In the genomic region with DNA sequence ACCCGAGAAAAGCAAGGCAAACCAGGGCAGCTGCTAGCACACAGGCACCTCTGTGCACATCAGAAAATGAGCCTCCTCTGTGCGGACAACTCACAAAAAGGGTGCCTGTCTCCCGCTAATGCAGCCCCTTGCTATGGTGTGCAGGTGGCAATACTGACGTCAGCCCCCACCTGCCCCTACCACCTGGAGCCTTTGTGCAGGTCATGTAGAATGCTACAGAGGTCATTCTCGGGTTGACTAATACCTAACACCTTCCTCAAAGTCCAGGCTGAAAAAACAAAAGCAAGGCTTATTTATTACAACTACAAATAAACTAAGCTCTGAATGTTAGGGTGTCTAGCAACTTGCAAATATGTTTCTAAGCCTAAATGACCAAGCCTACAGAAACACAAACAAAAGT, we compare ENCODE assay signal across 13 cellular contexts. TPM values are rescaled to one million over a fixed set of nuclear protein-coding genes. Genes with fewer than 3 reads are reported as not detected.
DNase-seq lines count a peak whose midpoint lies in the region; ATAC-seq and TF ChIP-seq lines count a peak whose summit lies in the region.
"Had no signal": no experiment of that assay in that cellular context is flagged by ENCODE, and none has a peak within 500 bp of the region (broad histone marks: within the 10 kb centered on the region; RNA-seq: fewer than 3 reads in every experiment).

No MANE protein-coding gene starts in this region.

- 94 to 98% methylated on average over 5 of the region's 5 CpGs for WGBS in testis, 2 donors

- POLR2A ChIA-PET in activated CD8-positive, alpha-beta T cell treated with anti-CD3 and anti-CD28 coated beads for 36 hours (lab: Charles Lee), result interaction anchor here (0.5 to 1.8 kb wide), 5 partner anchors 9 to 270 kb away, joined by 3 to 5 read pairs (median 3); no protein-coding TSS in a partner anchor
- POLR2A ChIA-PET in activated CD8-positive, alpha-beta T cell treated with anti-CD3 and anti-CD28 coated beads, Interleukin-2, amount 10 ng/mL, durations not matched to agents 7 days and 5 days (lab: Charles Lee), result interaction anchor here (0.6 kb wide), 1 partner anchor 41 kb away, joined by 3 read pairs; no protein-coding TSS in a partner anchor

- no peak for TF ChIP-seq POLR2A in testis (IDR thresholded peaks at IDR 0.05)

- H3K9me3 Mint-ChIP-seq in activated CD8-positive, alpha-beta T cell treated with anti-CD3 and anti-CD28 coated beads for 36 hours, result no peaks in the 10 kb centered on the region
- no peaks in the 10 kb centered on the region for H3K9me3 Mint-ChIP-seq in activated CD8-positive, alpha-beta T cell treated with anti-CD3 and anti-CD28 coated beads, Interleukin-2, amount 10 ng/mL, durations not matched to agents 7 days and 5 days (ENCODE audit: insufficient read depth)
- peaks cover 4% of the 10 kb centered on the region for H3K9me3 Mint-ChIP-seq in progenitor cell of endocrine pancreas (ENCODE audit: low read depth)

- no peak overlapping the region for H3K4me3 ChIP-seq in testis
- H3K4me3 ChIP-seq: stomach had no signal

- no peak for ATAC-seq in activated CD8-positive, alpha-beta T cell treated with anti-CD3 and anti-CD28 coated beads for 36 hours
- no peak for ATAC-seq in activated CD8-positive, alpha-beta T cell treated with anti-CD3 and anti-CD28 coated beads, Interleukin-2, amount 10 ng/mL, durations not matched to agents 7 days and 5 days
- ATAC-seq in GM21786 (IDR thresholded peaks at IDR 0.05; ENCODE audit: unreplicated experiment), result peak; percentile 42
- no peak for ATAC-seq in GM18519 (IDR thresholded peaks at IDR 0.05; ENCODE audit: low FRiP score, unreplicated experiment)
- ATAC-seq: Panc1 had no signal

- intact Hi-C loops in activated CD8-positive, alpha-beta T cell treated with anti-CD3 and anti-CD28 coated beads for 36 hours (cut with micrococcal nuclease), result no loop called here
- intact Hi-C loops in testis (cut with DNase I; ENCODE audit: low total_unique reads), result no loop called here

- H3K27ac ChIP-seq in testis, result no peak overlapping the region

- DNase-seq in activated CD8-positive, alpha-beta T cell treated with anti-CD3 and anti-CD28 coated beads for 36 hours, result no peak
- no peak for DNase-seq in activated CD8-positive, alpha-beta T cell treated with anti-CD3 and anti-CD28 coated beads, Interleukin-2, amount 10 ng/mL, durations not matched to agents 7 days and 5 days
- DNase-seq in NCI-H774 (lab: John Stamatoyannopoulos, UW) (peak; percentile 46), progenitor cell of endocrine pancreas (ENCODE audit: low spot score, unreplicated experiment) (no peak), GM20000 (ENCODE audit: low spot score) (no peak), testis (no peak)
- DNase-seq: DND-41, head of caudate nucleus, NCI-H2081 had no signal

- CTCF ChIA-PET in activated CD8-positive, alpha-beta T cell treated with anti-CD3 and anti-CD28 coated beads for 36 hours (lab: Charles Lee), result interaction anchor here (1.0 to 1.5 kb wide), 4 partner anchors 10 to 42 kb away, joined by 3 to 4 read pairs (median 4); no protein-coding TSS in a partner anchor
- CTCF ChIA-PET in activated CD8-positive, alpha-beta T cell treated with anti-CD3 and anti-CD28 coated beads, Interleukin-2, amount 10 ng/mL, durations not matched to agents 7 days and 5 days (lab: Charles Lee), result interaction anchor here (1.7 to 1.9 kb wide), 3 partner anchors 9 to 10 kb away, joined by 4 to 5 read pairs (median 5); no protein-coding TSS in a partner anchor

- H3K36me3 Mint-ChIP-seq in activated CD8-positive, alpha-beta T cell treated with anti-CD3 and anti-CD28 coated beads for 36 hours (ENCODE audit: low read depth), result peaks cover 35% of the 10 kb centered on the region
- H3K36me3 Mint-ChIP-seq in activated CD8-positive, alpha-beta T cell treated with anti-CD3 and anti-CD28 coated beads, Interleukin-2, amount 10 ng/mL, durations not matched to agents 7 days and 5 days (ENCODE audit: low read depth), result peaks cover 49% of the 10 kb centered on the region
- H3K36me3 Mint-ChIP-seq in progenitor cell of endocrine pancreas (ENCODE audit: insufficient read depth), result peaks cover 3% of the 10 kb centered on the region

- H3K4me3 Mint-ChIP-seq in activated CD8-positive, alpha-beta T cell treated with anti-CD3 and anti-CD28 coated beads for 36 hours, result no peak overlapping the region
- H3K4me3 Mint-ChIP-seq in activated CD8-positive, alpha-beta T cell treated with anti-CD3 and anti-CD28 coated beads, Interleukin-2, amount 10 ng/mL, durations not matched to agents 7 days and 5 days, result no peak overlapping the region
- H3K4me3 Mint-ChIP-seq in progenitor cell of endocrine pancreas (ENCODE audit: low read depth), result no peak overlapping the region

- no peaks in the 10 kb centered on the region for H3K9me3 ChIP-seq in testis
- H3K9me3 ChIP-seq: stomach had no signal

- peak overlapping the region; percentile 80 for H3K27ac Mint-ChIP-seq in activated CD8-positive, alpha-beta T cell treated with anti-CD3 and anti-CD28 coated beads for 36 hours
- H3K27ac Mint-ChIP-seq in activated CD8-positive, alpha-beta T cell treated with anti-CD3 and anti-CD28 coated beads, Interleukin-2, amount 10 ng/mL, durations not matched to agents 7 days and 5 days, result no peak overlapping the region
- peak overlapping the region; percentile 66 for H3K27ac Mint-ChIP-seq in progenitor cell of endocrine pancreas

- H3K27me3 ChIP-seq in testis, result no peaks in the 10 kb centered on the region
- H3K27me3 ChIP-seq: stomach had no signal

- H3K4me1 Mint-ChIP-seq in activated CD8-positive, alpha-beta T cell treated with anti-CD3 and anti-CD28 coated beads for 36 hours (ENCODE audit: low read depth), result peaks cover 85% of the 10 kb centered on the region
- peaks cover 72% of the 10 kb centered on the region for H3K4me1 Mint-ChIP-seq in activated CD8-positive, alpha-beta T cell treated with anti-CD3 and anti-CD28 coated beads, Interleukin-2, amount 10 ng/mL, durations not matched to agents 7 days and 5 days (ENCODE audit: low read depth)
- peaks cover 33% of the 10 kb centered on the region for H3K4me1 Mint-ChIP-seq in progenitor cell of endocrine pancreas (ENCODE audit: low read depth)

- no peaks in the 10 kb centered on the region for H3K27me3 Mint-ChIP-seq in activated CD8-positive, alpha-beta T cell treated with anti-CD3 and anti-CD28 coated beads for 36 hours
- no peaks in the 10 kb centered on the region for H3K27me3 Mint-ChIP-seq in activated CD8-positive, alpha-beta T cell treated with anti-CD3 and anti-CD28 coated beads, Interleukin-2, amount 10 ng/mL, durations not matched to agents 7 days and 5 days (ENCODE audit: low read depth)
- H3K27me3 Mint-ChIP-seq in progenitor cell of endocrine pancreas, result no peaks in the 10 kb centered on the region

- H3K36me3 ChIP-seq in testis (ENCODE audit: low read depth, missing control alignments), result no peaks in the 10 kb centered on the region
- H3K36me3 ChIP-seq: stomach had no signal

- H3K4me1 ChIP-seq in testis, result peaks cover 3% of the 10 kb centered on the region

- TF ChIP-seq CTCF in activated CD8-positive, alpha-beta T cell treated with anti-CD3 and anti-CD28 coated beads for 36 hours (IDR thresholded peaks at IDR 0.05), result no peak
- TF ChIP-seq CTCF in progenitor cell of endocrine pancreas (IDR thresholded peaks at IDR 0.05; ENCODE audit: unreplicated experiment) (no peak), GM20000 (IDR thresholded peaks at IDR 0.05; ENCODE audit: extremely low read depth, missing control alignments) (no peak), testis (IDR thresholded peaks at IDR 0.05) (no peak)

RNA-seq across cellular contexts. Expression of a gene that starts 13.9 kb away (rescaled TPM):
- 100 to 1,000 TPM; 108 to 115 TPM for total RNA-seq in activated CD8-positive, alpha-beta T cell treated with anti-CD3 and anti-CD28 coated beads for 36 hours
- 100 to 1,000 TPM; 154 to 164 TPM for total RNA-seq in activated CD8-positive, alpha-beta T cell treated with anti-CD3 and anti-CD28 coated beads, Interleukin-2, amount 10 ng/mL, durations not matched to agents 7 days and 5 days
- total RNA-seq in progenitor cell of endocrine pancreas (22.4 and 26.7 TPM in 2 replicates), testis (10 to 100 TPM; 12.6 to 15.8 TPM)
- polyA plus RNA-seq in testis (ENCODE audit: insufficient read depth, low read depth, low replicate concordance), result 26.0 TPM
